10 cellular contexts compared by ENCODE assay signal in the genomic region with DNA sequence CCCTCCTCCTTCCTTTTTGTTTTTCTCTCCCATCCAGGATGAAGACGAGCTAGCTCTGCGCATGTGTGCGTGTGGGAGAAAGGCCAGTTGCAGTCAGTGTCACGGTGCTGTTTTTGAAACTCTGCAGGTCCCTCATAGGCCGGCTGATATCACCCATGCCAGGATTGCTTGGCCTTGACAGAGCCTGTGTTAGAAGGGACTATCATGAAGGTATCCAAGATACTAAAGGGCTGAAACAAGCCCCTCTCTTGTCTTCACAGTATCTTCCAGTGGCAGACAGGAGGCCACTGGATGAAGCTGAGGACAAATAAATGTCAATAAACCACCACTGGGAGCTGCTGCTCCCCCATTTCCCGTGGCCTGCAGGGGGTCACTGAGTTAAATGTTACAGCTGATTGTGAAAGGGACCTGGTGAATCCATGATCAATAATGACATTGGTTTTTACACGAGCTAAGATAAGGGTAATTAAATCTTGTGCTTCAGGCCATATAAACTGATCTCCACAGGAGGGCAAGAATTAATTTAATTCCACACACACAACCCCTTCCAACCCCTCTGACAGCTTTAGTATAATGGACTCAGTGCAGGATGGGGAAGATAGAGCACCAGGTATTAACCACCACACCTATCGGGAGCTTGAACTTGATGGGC.
A peak's percentile ranks its signal among the peaks of the same experiment; 100 is the strongest.
DNase-seq lines count a peak whose midpoint lies in the region; ATAC-seq and TF ChIP-seq lines count a peak whose summit lies in the region.
"Had no signal": no experiment of that assay in that cellular context is flagged by ENCODE, and none has a peak within 500 bp of the region (broad histone marks: within the 10 kb centered on the region; RNA-seq: fewer than 3 reads in every experiment).

No MANE protein-coding gene starts in this region.

- H3K9me3 Mint-ChIP-seq in osteocyte (ENCODE audit: unreplicated experiment) = no peaks in the 10 kb centered on the region
- no peaks in the 10 kb centered on the region for H3K9me3 Mint-ChIP-seq in natural killer cell treated with Interleukin-12 subunit alpha and Interleukin-12 subunit beta and Interleukin-15 and Interleukin-18, amount 100 ng/mL, for 72 hours
- H3K9me3 Mint-ChIP-seq: WTC11 had no signal

- no peak for TF ChIP-seq CTCF in RWPE1 (conservative IDR thresholded peaks at IDR 0.05; ENCODE audit: low read depth)
- TF ChIP-seq CTCF in fibroblast of lung (conservative IDR thresholded peaks at IDR 0.05 in 1 of 2, IDR thresholded peaks at IDR 0.05 in 1 of 2; ENCODE audit: low read depth in 1 of 2, low read length in 2 of 2) = no peak
- no peak for TF ChIP-seq CTCF in osteocyte (IDR thresholded peaks at IDR 0.05)

- no peaks in the 10 kb centered on the region for H3K36me3 Mint-ChIP-seq in osteocyte (ENCODE audit: unreplicated experiment)
- H3K36me3 Mint-ChIP-seq in natural killer cell treated with Interleukin-12 subunit alpha and Interleukin-12 subunit beta and Interleukin-15 and Interleukin-18, amount 100 ng/mL, for 72 hours = no peaks in the 10 kb centered on the region
- H3K36me3 Mint-ChIP-seq: WTC11 had no signal

- no peak overlapping the region for H3K4me3 ChIP-seq in BLaER1 treated with 17β-estradiol and CSF1 and Interleukin-3, amounts not matched to agents 10 nM and 100 nM
- no peak overlapping the region for H3K4me3 ChIP-seq in fibroblast of lung (replicated peaks in 1 of 4; ENCODE audit: control extremely low read depth in 1 of 4, insufficient read depth in 1 of 4, low read depth in 3 of 4, low read length in 4 of 4)
- H3K4me3 ChIP-seq: HAP-1 had no signal

- H3K27me3 Mint-ChIP-seq in osteocyte (ENCODE audit: unreplicated experiment) = no peaks in the 10 kb centered on the region
- peaks cover 0 to 16% of the 10 kb centered on the region in 2 donors for H3K27me3 Mint-ChIP-seq in natural killer cell treated with Interleukin-12 subunit alpha and Interleukin-12 subunit beta and Interleukin-15 and Interleukin-18, amount 100 ng/mL, for 72 hours

- H3K36me3 ChIP-seq in BLaER1 treated with 17β-estradiol and CSF1 and Interleukin-3, amounts not matched to agents 10 nM and 100 nM = no peaks in the 10 kb centered on the region
- H3K36me3 ChIP-seq in fibroblast of lung (ENCODE audit: control insufficient read depth, insufficient read depth, low read length) = no peaks in the 10 kb centered on the region
- H3K36me3 ChIP-seq: HAP-1 had no signal

- no peak for DNase-seq in RWPE1 (ENCODE audit: low spot score)
- DNase-seq in fibroblast of lung (ENCODE audit: low read depth in 2 of 2) = no peak
- no peak for DNase-seq in osteocyte (ENCODE audit: extremely low spot score, unreplicated experiment)
- no peak for DNase-seq in natural killer cell treated with Interleukin-12 subunit alpha and Interleukin-12 subunit beta and Interleukin-15 and Interleukin-18, amount 100 ng/mL, for 72 hours (ENCODE audit: low spot score)
- DNase-seq in activated CD4-positive, alpha-beta T cell treated with anti-CD3 and anti-CD28 coated beads for 1 hour = no peak

- H3K27ac Mint-ChIP-seq in osteocyte (ENCODE audit: unreplicated experiment) = peak overlapping the region; percentile 76
- no peak overlapping the region for H3K27ac Mint-ChIP-seq in natural killer cell treated with Interleukin-12 subunit alpha and Interleukin-12 subunit beta and Interleukin-15 and Interleukin-18, amount 100 ng/mL, for 72 hours
- H3K27ac Mint-ChIP-seq: WTC11 had no signal

- no peaks in the 10 kb centered on the region for H4K20me1 ChIP-seq in BLaER1 treated with 17β-estradiol and CSF1 and Interleukin-3, amounts not matched to agents 10 nM and 100 nM
- no peaks in the 10 kb centered on the region for H4K20me1 ChIP-seq in fibroblast of lung (ENCODE audit: control insufficient read depth, extremely low read depth, insufficient read depth, low read length)

- POLR2A ChIA-PET in RWPE1 (lab: Yijun Ruan, JAX; ENCODE audit: low non-redundant PET) = no interaction called here

- no peaks in the 10 kb centered on the region for H3K27me3 ChIP-seq in BLaER1 treated with 17β-estradiol and CSF1 and Interleukin-3, amounts not matched to agents 10 nM and 100 nM
- H3K27me3 ChIP-seq in fibroblast of lung (ENCODE audit: control insufficient read depth, insufficient read depth, low read length) = no peaks in the 10 kb centered on the region

- CTCF ChIA-PET in RWPE1 (lab: Yijun Ruan, JAX) = interaction anchor here (0.6 to 1.3 kb wide), 3 partner anchors 35 to 123 kb away, joined by 3 read pairs; no protein-coding TSS in a partner anchor

- no peak overlapping the region for H3K4me3 Mint-ChIP-seq in osteocyte (ENCODE audit: unreplicated experiment)
- no peak overlapping the region for H3K4me3 Mint-ChIP-seq in natural killer cell treated with Interleukin-12 subunit alpha and Interleukin-12 subunit beta and Interleukin-15 and Interleukin-18, amount 100 ng/mL, for 72 hours
- H3K4me3 Mint-ChIP-seq: WTC11 had no signal

- peak overlapping the region; percentile 82 to 98 (median 90) for H3K4me2 ChIP-seq in BLaER1 treated with 17β-estradiol and CSF1 and Interleukin-3, amounts not matched to agents 10 nM and 100 nM
- peak overlapping the region; percentile 49 for H3K4me2 ChIP-seq in fibroblast of lung (ENCODE audit: extremely low read depth, insufficient read depth, low read length)

- peaks cover 58 to 96% (median 89%) of the 10 kb centered on the region in 10 experiments for H3K4me1 ChIP-seq in BLaER1 treated with 17β-estradiol and CSF1 and Interleukin-3, amounts not matched to agents 10 nM and 100 nM
- peaks cover 14% of the 10 kb centered on the region for H3K4me1 ChIP-seq in fibroblast of lung (ENCODE audit: control insufficient read depth, extremely low read depth, insufficient read depth, low read length)

- H2AFZ ChIP-seq in fibroblast of lung (ENCODE audit: low read length) = no peak overlapping the region

- peak overlapping the region; percentile 29 to 92 (median 62); a peak in 20 of 22 replicates for H3K27ac ChIP-seq in BLaER1 treated with 17β-estradiol and CSF1 and Interleukin-3, amounts not matched to agents 10 nM and 100 nM
- H3K27ac ChIP-seq in RWPE1 (peak overlapping the region; percentile 85), fibroblast of lung (ENCODE audit: insufficient read depth, low read length) (peak overlapping the region; percentile 75)

- no peaks in the 10 kb centered on the region for H3K79me2 ChIP-seq in fibroblast of lung (ENCODE audit: control insufficient read depth, insufficient read depth, low read length)

- H3K9ac ChIP-seq in BLaER1 treated with 17β-estradiol and CSF1 and Interleukin-3, amounts not matched to agents 10 nM and 100 nM = peak overlapping the region; percentile 19 to 64 (median 53); a peak in 17 of 22 replicates
- peak overlapping the region; percentile 21 for H3K9ac ChIP-seq in fibroblast of lung (ENCODE audit: insufficient read depth, low read length)

- H3K9me3 ChIP-seq in BLaER1 treated with 17β-estradiol and CSF1 and Interleukin-3, amounts not matched to agents 10 nM and 100 nM (replicated peaks in 1 of 11) = no peaks in the 10 kb centered on the region
- no peaks in the 10 kb centered on the region for H3K9me3 ChIP-seq in fibroblast of lung (ENCODE audit: control insufficient read depth, insufficient read depth, low read depth, low read length)
- H3K9me3 ChIP-seq: HAP-1 had no signal

- ATAC-seq in HG03108 (IDR thresholded peaks at IDR 0.05; ENCODE audit: unreplicated experiment) (no peak), HG03095 (IDR thresholded peaks at IDR 0.05; ENCODE audit: unreplicated experiment) (no peak)
- no peak for ATAC-seq in natural killer cell treated with Interleukin-12 subunit alpha and Interleukin-12 subunit beta and Interleukin-15 and Interleukin-18, amount 100 ng/mL, for 72 hours
- ATAC-seq: WTC11 had no signal

- H3K4me1 Mint-ChIP-seq in osteocyte (ENCODE audit: unreplicated experiment) = peaks cover 25% of the 10 kb centered on the region
- peaks cover 0 to 8% of the 10 kb centered on the region in 2 donors for H3K4me1 Mint-ChIP-seq in natural killer cell treated with Interleukin-12 subunit alpha and Interleukin-12 subunit beta and Interleukin-15 and Interleukin-18, amount 100 ng/mL, for 72 hours (ENCODE audit: low read depth in 2 of 2)
